Comparison of ENCODE assay signal across 1 cellular context in the genomic region with DNA sequence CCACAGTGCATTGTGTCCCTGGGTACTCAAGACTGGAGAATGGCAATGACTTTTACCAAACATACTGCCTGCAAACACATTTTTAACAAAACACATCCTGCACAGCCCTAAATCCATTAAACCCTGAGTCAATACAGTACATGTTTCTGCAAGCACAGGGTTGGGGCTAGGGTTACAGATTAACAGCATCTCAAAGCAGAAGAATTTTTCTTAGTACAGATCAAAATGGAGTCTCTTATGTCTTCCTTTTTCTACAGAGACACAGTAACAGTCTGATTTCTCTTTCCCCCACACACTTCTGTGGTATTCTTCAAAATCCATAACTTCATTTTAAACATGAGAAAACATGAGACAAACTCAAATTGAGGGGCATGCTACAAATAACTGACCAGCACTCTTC.
TF ChIP-seq lines count a peak whose summit lies in the region.

No MANE protein-coding gene starts in this region.

TF ChIP-seq in HepG2, 621 proteins besides CTCF, POLR2A, EP300 and RAD21 (continued from another document and continues in another):
- TF ChIP-seq, protein P1, sequence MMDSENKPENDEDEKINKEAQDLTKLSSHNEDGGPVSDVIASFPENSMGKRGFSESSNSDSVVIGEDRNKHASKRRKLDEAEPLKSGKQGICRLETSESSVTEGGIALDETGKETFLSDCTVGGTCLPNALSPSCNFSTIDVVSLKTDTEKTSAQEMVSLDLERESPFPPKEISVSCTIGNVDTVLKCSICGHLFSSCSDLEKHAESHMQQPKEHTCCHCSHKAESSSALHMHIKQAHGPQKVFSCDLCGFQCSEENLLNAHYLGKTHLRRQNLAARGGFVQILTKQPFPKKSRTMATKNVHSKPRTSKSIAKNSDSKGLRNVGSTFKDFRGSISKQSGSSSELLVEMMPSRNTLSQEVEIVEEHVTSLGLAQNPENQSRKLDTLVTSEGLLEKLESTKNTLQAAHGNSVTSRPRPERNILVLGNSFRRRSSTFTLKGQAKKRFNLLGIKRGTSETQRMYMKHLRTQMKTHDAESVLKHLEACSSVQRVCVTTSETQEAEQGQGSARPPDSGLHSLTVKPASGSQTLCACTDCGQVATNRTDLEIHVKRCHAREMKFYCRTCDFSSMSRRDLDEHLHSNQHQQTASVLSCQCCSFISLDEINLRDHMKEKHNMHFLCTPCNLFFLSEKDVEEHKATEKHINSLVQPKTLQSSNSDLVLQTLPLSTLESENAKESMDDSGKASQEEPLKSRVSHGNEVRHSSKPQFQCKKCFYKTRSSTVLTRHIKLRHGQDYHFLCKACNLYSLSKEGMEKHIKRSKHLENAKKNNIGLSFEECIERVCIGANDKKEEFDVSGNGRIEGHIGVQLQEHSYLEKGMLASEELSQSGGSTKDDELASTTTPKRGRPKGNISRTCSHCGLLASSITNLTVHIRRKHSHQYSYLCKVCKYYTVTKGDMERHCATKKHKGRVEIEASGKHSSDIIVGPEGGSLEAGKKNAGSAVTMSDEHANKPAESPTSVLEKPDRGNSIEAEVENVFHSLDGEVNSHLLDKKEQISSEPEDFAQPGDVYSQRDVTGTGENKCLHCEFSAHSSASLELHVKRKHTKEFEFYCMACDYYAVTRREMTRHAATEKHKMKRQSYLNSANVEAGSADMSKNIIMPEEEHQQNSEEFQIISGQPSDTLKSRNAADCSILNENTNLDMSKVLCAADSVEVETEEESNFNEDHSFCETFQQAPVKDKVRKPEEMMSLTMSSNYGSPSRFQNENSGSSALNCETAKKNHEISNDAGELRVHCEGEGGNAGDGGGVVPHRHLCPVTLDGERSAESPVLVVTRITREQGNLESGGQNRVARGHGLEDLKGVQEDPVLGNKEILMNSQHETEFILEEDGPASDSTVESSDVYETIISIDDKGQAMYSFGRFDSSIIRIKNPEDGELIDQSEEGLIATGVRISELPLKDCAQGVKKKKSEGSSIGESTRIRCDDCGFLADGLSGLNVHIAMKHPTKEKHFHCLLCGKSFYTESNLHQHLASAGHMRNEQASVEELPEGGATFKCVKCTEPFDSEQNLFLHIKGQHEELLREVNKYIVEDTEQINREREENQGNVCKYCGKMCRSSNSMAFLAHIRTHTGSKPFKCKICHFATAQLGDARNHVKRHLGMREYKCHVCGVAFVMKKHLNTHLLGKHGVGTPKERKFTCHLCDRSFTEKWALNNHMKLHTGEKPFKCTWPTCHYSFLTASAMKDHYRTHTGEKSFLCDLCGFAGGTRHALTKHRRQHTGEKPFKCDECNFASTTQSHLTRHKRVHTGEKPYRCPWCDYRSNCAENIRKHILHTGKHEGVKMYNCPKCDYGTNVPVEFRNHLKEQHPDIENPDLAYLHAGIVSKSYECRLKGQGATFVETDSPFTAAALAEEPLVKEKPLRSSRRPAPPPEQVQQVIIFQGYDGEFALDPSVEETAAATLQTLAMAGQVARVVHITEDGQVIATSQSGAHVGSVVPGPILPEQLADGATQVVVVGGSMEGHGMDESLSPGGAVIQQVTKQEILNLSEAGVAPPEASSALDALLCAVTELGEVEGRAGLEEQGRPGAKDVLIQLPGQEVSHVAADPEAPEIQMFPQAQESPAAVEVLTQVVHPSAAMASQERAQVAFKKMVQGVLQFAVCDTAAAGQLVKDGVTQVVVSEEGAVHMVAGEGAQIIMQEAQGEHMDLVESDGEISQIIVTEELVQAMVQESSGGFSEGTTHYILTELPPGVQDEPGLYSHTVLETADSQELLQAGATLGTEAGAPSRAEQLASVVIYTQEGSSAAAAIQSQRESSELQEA (CRISPR knock-in tag; IDR thresholded peaks at IDR 0.05; ENCODE audit: not compliant biosample characterization): no peak
- TF ChIP-seq WIZ (CRISPR knock-in tag; IDR thresholded peaks at IDR 0.05) (no peak), ZNF326 (CRISPR knock-in tag; IDR thresholded peaks at IDR 0.05; ENCODE audit: borderline replicate concordance) (no peak), KDM2A (CRISPR knock-in tag; IDR thresholded peaks at IDR 0.05; ENCODE audit: borderline replicate concordance, low read depth) (no peak), RFX5 (IDR thresholded peaks at IDR 0.05; ENCODE audit: low read depth, low read length) (no peak), ZNF552 (CRISPR knock-in tag; IDR thresholded peaks at IDR 0.05; ENCODE audit: borderline replicate concordance) (no peak), ZNF839 (CRISPR knock-in tag; IDR thresholded peaks at IDR 0.05; ENCODE audit: borderline replicate concordance) (no peak), ZFP82 (CRISPR knock-in tag; IDR thresholded peaks at IDR 0.05; ENCODE audit: borderline replicate concordance) (no peak), ZNF879 (CRISPR knock-in tag; IDR thresholded peaks at IDR 0.05) (no peak), ZNF614 (CRISPR knock-in tag; IDR thresholded peaks at IDR 0.05; ENCODE audit: borderline replicate concordance) (no peak), NPAS2 (CRISPR knock-in tag; IDR thresholded peaks at IDR 0.05; ENCODE audit: borderline replicate concordance) (no peak), NRL (CRISPR knock-in tag; IDR thresholded peaks at IDR 0.05; ENCODE audit: borderline replicate concordance) (no peak), ZNF564 (CRISPR knock-in tag; IDR thresholded peaks at IDR 0.05) (no peak), TGIF2 (CRISPR knock-in tag; IDR thresholded peaks at IDR 0.05) (no peak), SIX1 (CRISPR knock-in tag; IDR thresholded peaks at IDR 0.05; ENCODE audit: borderline replicate concordance) (no peak), RXRB (CRISPR knock-in tag; IDR thresholded peaks at IDR 0.05; ENCODE audit: borderline replicate concordance) (peak; percentile 18; the same call in 1 of the 2 replicates), ZNF431 (CRISPR knock-in tag; IDR thresholded peaks at IDR 0.05; ENCODE audit: borderline replicate concordance, low read depth) (no peak), MBNL3 (CRISPR knock-in tag; conservative IDR thresholded peaks at IDR 0.05) (no peak), SRF (IDR thresholded peaks at IDR 0.05; ENCODE audit: low read depth, low read length) (no peak), SOX13 (IDR thresholded peaks at IDR 0.05) (no peak), SOX13 (CRISPR knock-in tag; conservative IDR thresholded peaks at IDR 0.05 in 1 of 2, IDR thresholded peaks at IDR 0.05 in 1 of 2) (0 out of 4 replicates have a peak, but pooled peaks of 1 of the 2 experiments have one; percentile 35), NFATC3 (CRISPR knock-in tag; IDR thresholded peaks at IDR 0.05) (no peak), NFKBIZ (CRISPR knock-in tag; IDR thresholded peaks at IDR 0.05) (no peak), ZNF121 (CRISPR knock-in tag; IDR thresholded peaks at IDR 0.05) (no peak), KDM3A (CRISPR knock-in tag; IDR thresholded peaks at IDR 0.05; ENCODE audit: low read depth) (no peak), DNMT3B (CRISPR knock-in tag; conservative IDR thresholded peaks at IDR 0.05) (no peak), CC2D1A (CRISPR knock-in tag; IDR thresholded peaks at IDR 0.05) (no peak), ZNF724P (CRISPR knock-in tag; IDR thresholded peaks at IDR 0.05; ENCODE audit: borderline replicate concordance) (no peak), FOXP1 (IDR thresholded peaks at IDR 0.05) (no peak), FOXP1 (CRISPR knock-in tag; IDR thresholded peaks at IDR 0.05) (0 out of 2 replicates have a peak, but pooled peaks have one; percentile 22)
- TF ChIP-seq, protein P2, sequence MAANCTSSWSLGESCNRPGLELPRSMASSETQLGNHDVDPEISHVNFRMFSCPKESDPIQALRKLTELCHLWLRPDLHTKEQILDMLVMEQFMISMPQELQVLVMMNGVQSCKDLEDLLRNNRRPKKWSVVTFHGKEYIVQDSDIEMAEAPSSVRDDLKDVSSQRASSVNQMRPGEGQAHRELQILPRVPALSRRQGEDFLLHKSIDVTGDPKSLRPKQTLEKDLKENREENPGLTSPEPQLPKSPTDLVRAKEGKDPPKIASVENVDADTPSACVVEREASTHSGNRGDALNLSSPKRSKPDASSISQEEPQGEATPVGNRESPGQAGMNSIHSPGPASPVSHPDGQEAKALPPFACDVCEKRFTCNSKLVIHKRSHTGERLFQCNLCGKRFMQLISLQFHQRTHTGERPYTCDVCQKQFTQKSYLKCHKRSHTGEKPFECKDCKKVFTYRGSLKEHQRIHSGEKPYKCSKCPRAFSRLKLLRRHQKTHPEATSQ (CRISPR knock-in tag; IDR thresholded peaks at IDR 0.05; ENCODE audit: borderline replicate concordance): no peak
- TF ChIP-seq, protein P3, sequence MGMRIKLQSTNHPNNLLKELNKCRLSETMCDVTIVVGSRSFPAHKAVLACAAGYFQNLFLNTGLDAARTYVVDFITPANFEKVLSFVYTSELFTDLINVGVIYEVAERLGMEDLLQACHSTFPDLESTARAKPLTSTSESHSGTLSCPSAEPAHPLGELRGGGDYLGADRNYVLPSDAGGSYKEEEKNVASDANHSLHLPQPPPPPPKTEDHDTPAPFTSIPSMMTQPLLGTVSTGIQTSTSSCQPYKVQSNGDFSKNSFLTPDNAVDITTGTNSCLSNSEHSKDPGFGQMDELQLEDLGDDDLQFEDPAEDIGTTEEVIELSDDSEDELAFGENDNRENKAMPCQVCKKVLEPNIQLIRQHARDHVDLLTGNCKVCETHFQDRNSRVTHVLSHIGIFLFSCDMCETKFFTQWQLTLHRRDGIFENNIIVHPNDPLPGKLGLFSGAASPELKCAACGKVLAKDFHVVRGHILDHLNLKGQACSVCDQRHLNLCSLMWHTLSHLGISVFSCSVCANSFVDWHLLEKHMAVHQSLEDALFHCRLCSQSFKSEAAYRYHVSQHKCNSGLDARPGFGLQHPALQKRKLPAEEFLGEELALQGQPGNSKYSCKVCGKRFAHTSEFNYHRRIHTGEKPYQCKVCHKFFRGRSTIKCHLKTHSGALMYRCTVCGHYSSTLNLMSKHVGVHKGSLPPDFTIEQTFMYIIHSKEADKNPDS (CRISPR knock-in tag; IDR thresholded peaks at IDR 0.05): no peak
- TF ChIP-seq, protein P4, sequence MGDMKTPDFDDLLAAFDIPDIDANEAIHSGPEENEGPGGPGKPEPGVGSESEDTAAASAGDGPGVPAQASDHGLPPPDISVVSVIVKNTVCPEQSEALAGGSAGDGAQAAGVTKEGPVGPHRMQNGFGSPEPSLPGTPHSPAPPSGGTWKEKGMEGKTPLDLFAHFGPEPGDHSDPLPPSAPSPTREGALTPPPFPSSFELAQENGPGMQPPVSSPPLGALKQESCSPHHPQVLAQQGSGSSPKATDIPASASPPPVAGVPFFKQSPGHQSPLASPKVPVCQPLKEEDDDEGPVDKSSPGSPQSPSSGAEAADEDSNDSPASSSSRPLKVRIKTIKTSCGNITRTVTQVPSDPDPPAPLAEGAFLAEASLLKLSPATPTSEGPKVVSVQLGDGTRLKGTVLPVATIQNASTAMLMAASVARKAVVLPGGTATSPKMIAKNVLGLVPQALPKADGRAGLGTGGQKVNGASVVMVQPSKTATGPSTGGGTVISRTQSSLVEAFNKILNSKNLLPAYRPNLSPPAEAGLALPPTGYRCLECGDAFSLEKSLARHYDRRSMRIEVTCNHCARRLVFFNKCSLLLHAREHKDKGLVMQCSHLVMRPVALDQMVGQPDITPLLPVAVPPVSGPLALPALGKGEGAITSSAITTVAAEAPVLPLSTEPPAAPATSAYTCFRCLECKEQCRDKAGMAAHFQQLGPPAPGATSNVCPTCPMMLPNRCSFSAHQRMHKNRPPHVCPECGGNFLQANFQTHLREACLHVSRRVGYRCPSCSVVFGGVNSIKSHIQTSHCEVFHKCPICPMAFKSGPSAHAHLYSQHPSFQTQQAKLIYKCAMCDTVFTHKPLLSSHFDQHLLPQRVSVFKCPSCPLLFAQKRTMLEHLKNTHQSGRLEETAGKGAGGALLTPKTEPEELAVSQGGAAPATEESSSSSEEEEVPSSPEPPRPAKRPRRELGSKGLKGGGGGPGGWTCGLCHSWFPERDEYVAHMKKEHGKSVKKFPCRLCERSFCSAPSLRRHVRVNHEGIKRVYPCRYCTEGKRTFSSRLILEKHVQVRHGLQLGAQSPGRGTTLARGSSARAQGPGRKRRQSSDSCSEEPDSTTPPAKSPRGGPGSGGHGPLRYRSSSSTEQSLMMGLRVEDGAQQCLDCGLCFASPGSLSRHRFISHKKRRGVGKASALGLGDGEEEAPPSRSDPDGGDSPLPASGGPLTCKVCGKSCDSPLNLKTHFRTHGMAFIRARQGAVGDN (CRISPR knock-in tag; IDR thresholded peaks at IDR 0.05): no peak
- TF ChIP-seq, protein P5, sequence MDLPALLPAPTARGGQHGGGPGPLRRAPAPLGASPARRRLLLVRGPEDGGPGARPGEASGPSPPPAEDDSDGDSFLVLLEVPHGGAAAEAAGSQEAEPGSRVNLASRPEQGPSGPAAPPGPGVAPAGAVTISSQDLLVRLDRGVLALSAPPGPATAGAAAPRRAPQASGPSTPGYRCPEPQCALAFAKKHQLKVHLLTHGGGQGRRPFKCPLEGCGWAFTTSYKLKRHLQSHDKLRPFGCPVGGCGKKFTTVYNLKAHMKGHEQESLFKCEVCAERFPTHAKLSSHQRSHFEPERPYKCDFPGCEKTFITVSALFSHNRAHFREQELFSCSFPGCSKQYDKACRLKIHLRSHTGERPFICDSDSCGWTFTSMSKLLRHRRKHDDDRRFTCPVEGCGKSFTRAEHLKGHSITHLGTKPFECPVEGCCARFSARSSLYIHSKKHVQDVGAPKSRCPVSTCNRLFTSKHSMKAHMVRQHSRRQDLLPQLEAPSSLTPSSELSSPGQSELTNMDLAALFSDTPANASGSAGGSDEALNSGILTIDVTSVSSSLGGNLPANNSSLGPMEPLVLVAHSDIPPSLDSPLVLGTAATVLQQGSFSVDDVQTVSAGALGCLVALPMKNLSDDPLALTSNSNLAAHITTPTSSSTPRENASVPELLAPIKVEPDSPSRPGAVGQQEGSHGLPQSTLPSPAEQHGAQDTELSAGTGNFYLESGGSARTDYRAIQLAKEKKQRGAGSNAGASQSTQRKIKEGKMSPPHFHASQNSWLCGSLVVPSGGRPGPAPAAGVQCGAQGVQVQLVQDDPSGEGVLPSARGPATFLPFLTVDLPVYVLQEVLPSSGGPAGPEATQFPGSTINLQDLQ (CRISPR knock-in tag; IDR thresholded peaks at IDR 0.05): no peak
- TF ChIP-seq, protein P6, sequence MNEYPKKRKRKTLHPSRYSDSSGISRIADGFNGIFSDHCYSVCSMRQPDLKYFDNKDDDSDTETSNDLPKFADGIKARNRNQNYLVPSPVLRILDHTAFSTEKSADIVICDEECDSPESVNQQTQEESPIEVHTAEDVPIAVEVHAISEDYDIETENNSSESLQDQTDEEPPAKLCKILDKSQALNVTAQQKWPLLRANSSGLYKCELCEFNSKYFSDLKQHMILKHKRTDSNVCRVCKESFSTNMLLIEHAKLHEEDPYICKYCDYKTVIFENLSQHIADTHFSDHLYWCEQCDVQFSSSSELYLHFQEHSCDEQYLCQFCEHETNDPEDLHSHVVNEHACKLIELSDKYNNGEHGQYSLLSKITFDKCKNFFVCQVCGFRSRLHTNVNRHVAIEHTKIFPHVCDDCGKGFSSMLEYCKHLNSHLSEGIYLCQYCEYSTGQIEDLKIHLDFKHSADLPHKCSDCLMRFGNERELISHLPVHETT (CRISPR knock-in tag; conservative IDR thresholded peaks at IDR 0.05): no peak
- TF ChIP-seq, protein P7, sequence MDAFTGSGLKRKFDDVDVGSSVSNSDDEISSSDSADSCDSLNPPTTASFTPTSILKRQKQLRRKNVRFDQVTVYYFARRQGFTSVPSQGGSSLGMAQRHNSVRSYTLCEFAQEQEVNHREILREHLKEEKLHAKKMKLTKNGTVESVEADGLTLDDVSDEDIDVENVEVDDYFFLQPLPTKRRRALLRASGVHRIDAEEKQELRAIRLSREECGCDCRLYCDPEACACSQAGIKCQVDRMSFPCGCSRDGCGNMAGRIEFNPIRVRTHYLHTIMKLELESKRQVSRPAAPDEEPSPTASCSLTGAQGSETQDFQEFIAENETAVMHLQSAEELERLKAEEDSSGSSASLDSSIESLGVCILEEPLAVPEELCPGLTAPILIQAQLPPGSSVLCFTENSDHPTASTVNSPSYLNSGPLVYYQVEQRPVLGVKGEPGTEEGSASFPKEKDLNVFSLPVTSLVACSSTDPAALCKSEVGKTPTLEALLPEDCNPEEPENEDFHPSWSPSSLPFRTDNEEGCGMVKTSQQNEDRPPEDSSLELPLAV (CRISPR knock-in tag; conservative IDR thresholded peaks at IDR 0.05; ENCODE audit: low read depth): no peak
